In the genomic region with DNA sequence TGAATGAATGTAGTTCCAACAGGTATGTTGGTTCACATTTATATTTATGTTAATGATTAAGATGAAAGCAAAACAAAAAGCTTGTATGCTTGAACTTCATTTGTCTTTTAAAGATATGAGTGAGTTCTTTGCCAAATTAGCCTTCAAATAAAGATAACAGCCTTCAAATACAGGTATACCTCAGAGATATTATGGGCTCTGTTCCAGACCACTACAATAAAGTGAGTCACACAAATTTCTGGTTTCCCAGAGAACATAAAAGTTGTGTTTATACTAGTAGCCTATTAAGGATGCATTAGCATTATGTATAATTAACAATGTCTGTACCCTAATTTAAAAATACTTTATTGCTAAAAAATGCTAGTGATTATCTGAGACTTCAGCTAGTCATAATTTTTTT, we compare ENCODE assay signal across 18 cellular contexts.
A peak's percentile ranks its signal among the peaks of the same experiment; 100 is the strongest.
DNase-seq lines count a peak whose midpoint lies in the region; ATAC-seq, FAIRE-seq and TF ChIP-seq lines count a peak whose summit lies in the region.
"Had no signal": no experiment of that assay in that cellular context is flagged by ENCODE, and none has a peak within 500 bp of the region (broad histone marks: within the 10 kb centered on the region; RNA-seq: fewer than 3 reads in every experiment).

No MANE protein-coding gene starts in this region.

- DNase-seq in LoVo (ENCODE audit: low spot score) = peak; percentile 73
- DNase-seq in SW480 (ENCODE audit: low spot score) = peak; percentile 15
- DNase-seq in small intestine = peak; percentile 92
- no peak for DNase-seq in NCI-H2029 treated with DMSO at 0.1 percent for 48 hours (lab: John Stamatoyannopoulos, UW)
- no peak for DNase-seq in upper lobe of left lung
- DNase-seq in activated CD4-positive, alpha-beta T cell treated with anti-CD3 and anti-CD28 coated beads, Interleukin-2, amount 50 U/mL, for 4 hours = no peak
- DNase-seq: DMS79 treated with DMSO at 0.1 percent for 48 hours, GOT3, MV-4-11, NCI-H1436, NCI-H1930, NCI-H2171, NCI-H446, NCI-H526 treated with DMSO at 0.1 percent for 48 hours, Peyer's patch had no signal

- no peak for TF ChIP-seq EP300 in upper lobe of left lung (IDR thresholded peaks at IDR 0.05)

- H3K36me3 ChIP-seq in small intestine (ENCODE audit: control insufficient read depth in 2 of 2, insufficient read depth in 2 of 2, low read length in 2 of 2) (no peaks in the 10 kb centered on the region), upper lobe of left lung (no peaks in the 10 kb centered on the region)
- H3K36me3 ChIP-seq: Peyer's patch had no signal

- H3K9me3 ChIP-seq in small intestine (ENCODE audit: control insufficient read depth, low read depth) = no peaks in the 10 kb centered on the region
- H3K9me3 ChIP-seq in upper lobe of left lung = no peaks in the 10 kb centered on the region
- H3K9me3 ChIP-seq: Peyer's patch had no signal

- H3K4me1 ChIP-seq in small intestine (ENCODE audit: control insufficient read depth in 2 of 2, insufficient read depth in 1 of 2, low read depth in 1 of 2, low read length in 1 of 2) (peaks cover 0 to 2% of the 10 kb centered on the region in 2 donors), upper lobe of left lung (no peaks in the 10 kb centered on the region)
- H3K4me1 ChIP-seq: Peyer's patch had no signal

- H3K27me3 ChIP-seq in small intestine (ENCODE audit: control insufficient read depth in 2 of 2, insufficient read depth in 2 of 2, low read length in 2 of 2) (no peaks in the 10 kb centered on the region), upper lobe of left lung (no peaks in the 10 kb centered on the region)
- H3K27me3 ChIP-seq: Peyer's patch had no signal

- ATAC-seq in upper lobe of left lung (ENCODE audit: low FRiP score in 2 of 2) = no peak
- ATAC-seq: K562, Right ventricle myocardium inferior had no signal

- H3K27ac ChIP-seq in small intestine (ENCODE audit: low read depth in 1 of 2, low read length in 1 of 2) = no peak overlapping the region
- H3K27ac ChIP-seq in upper lobe of left lung = no peak overlapping the region
- H3K27ac ChIP-seq: Peyer's patch had no signal

- TF ChIP-seq CTCF in upper lobe of left lung (IDR thresholded peaks at IDR 0.05) = no peak

- TF ChIP-seq POLR2A in upper lobe of left lung (IDR thresholded peaks at IDR 0.05) = no peak

- peak; percentile 94 for FAIRE-seq in islet of Langerhans (lab: Jason Lieb, UNC)
- peak; percentile 96 for FAIRE-seq in small intestine (lab: Jason Lieb, UNC)
- FAIRE-seq: K562 had no signal

- H3K4me3 ChIP-seq in small intestine (ENCODE audit: low read depth in 1 of 2, low read length in 2 of 2) (no peak overlapping the region), upper lobe of left lung (no peak overlapping the region)
- H3K4me3 ChIP-seq: K562, Peyer's patch had no signal

Comparison
In these comparisons a context has a peak if more than half of its experiments do, and no peak if none do; other contexts are left out.
1. DNase-seq: peak in LoVo (single experiment), SW480 (single experiment) and small intestine (single experiment); none in NCI-H2029 treated with DMSO at 0.1 percent for 48 hours (single experiment), upper lobe of left lung (0 of 2) and activated CD4-positive, alpha-beta T cell treated with anti-CD3 and anti-CD28 coated beads, Interleukin-2, amount 50 U/mL, for 4 hours (0 of 2).